ENCODE assay signal across 8 cellular contexts in the genomic region with DNA sequence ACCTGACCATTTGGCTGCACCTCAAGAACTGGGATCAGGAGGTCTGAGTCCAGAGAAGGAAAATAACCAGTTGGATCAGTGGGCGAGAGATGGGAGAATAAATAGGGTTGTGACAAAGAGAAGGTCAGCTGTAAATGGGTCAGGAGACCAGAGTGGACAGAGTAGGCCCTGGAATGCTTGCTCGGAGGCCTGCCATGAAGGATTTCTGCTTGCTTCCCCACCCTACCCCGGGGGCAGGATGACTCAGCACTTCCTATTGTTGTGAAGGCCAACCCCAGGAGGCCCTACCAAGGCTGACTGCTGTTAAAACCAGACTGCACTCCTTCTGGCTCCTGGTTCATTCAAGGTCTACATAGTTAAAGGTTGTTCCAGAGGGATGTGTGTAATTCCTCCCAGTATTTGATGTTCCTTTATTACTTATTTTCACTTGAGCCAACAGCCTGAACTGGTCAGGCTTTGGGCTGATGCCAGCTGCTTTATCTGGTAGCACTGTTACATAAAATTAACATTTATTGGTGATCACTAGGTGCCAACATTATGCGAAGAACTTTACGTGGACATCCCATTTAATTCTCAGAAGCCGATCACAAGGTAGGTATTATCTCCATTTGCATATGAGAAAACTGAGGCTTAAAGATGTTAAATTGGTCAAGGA. TPM values are rescaled to one million over a fixed set of nuclear protein-coding genes. Genes with fewer than 3 reads are reported as not detected.
DNase-seq lines count a peak whose midpoint lies in the region; ATAC-seq and TF ChIP-seq lines count a peak whose summit lies in the region.

No MANE protein-coding gene starts in this region.

- intact Hi-C loops in posterior cingulate gyrus (cut with DNase I), result no loop called here

- peaks cover 10% of the 10 kb centered on the region for H3K9me3 Mint-ChIP-seq in glutamatergic neuron (ENCODE audit: unreplicated experiment)

- H3K27ac Mint-ChIP-seq in glutamatergic neuron (ENCODE audit: unreplicated experiment), result peak overlapping the region; percentile 78

- no peaks in the 10 kb centered on the region for H3K36me3 Mint-ChIP-seq in glutamatergic neuron (ENCODE audit: unreplicated experiment)

- H3K4me1 Mint-ChIP-seq in glutamatergic neuron (ENCODE audit: low read depth, unreplicated experiment), result peaks cover 24% of the 10 kb centered on the region

- H3K4me3 Mint-ChIP-seq in glutamatergic neuron (ENCODE audit: unreplicated experiment), result no peak overlapping the region

- H3K27me3 Mint-ChIP-seq in glutamatergic neuron (ENCODE audit: unreplicated experiment), result no peaks in the 10 kb centered on the region

- ATAC-seq in GM21360 (IDR thresholded peaks at IDR 0.05; ENCODE audit: unreplicated experiment) (peak; percentile 56), HG03159 (IDR thresholded peaks at IDR 0.05; ENCODE audit: unreplicated experiment) (no peak), GM19467 (IDR thresholded peaks at IDR 0.05; ENCODE audit: unreplicated experiment) (no peak)

- DNase-seq in CD1c-positive myeloid dendritic cell (ENCODE audit: extremely low spot score) (peak; percentile 31), MV-4-11 (lab: John Stamatoyannopoulos, UW) (peak; percentile 72), glutamatergic neuron (peak; percentile 73), posterior cingulate gyrus (peak in 7 of 10 donors; percentile 15 to 88 (median 39))
- DNase-seq in activated CD8-positive, alpha-beta memory T cell treated with anti-CD3 and anti-CD28 coated beads, Interleukin-2, amount 50 U/mL, for 48 hours, result peak; percentile 51

- TF ChIP-seq CTCF in glutamatergic neuron (IDR thresholded peaks at IDR 0.05; ENCODE audit: partially characterized antibody, unreplicated experiment), result no peak

RNA-seq across cellular contexts. Expression of gene IFRD1, which starts 27.3 kb away (rescaled TPM):
- total RNA-seq in glutamatergic neuron (ENCODE audit: unreplicated experiment), result 168 TPM

RNA-seq across cellular contexts. Expression of gene LSMEM1, which starts 57.8 kb away (rescaled TPM):
- total RNA-seq in glutamatergic neuron (ENCODE audit: unreplicated experiment), result 2.8 TPM
